8 cellular contexts compared by ENCODE assay signal in genomic region chr1:217482356-217483102, GRCh38.
A peak's percentile ranks its signal among the peaks of the same experiment; 100 is the strongest.
DNase-seq lines count a peak whose midpoint lies in the region; ATAC-seq and TF ChIP-seq lines count a peak whose summit lies in the region.

No MANE protein-coding gene starts in this region.

- intact Hi-C loops in activated T-helper 2 cell treated with anti-CD3 and anti-CD28 coated beads, Interferon-gamma antibody, Interleukin-2, Interleukin-4, amounts not matched to agents 10 μg/mL and 5 μg/mL and 100 μg/mL, durations not matched to agents 14 hours and 24 hours and 36 hours (cut with micrococcal nuclease), result loop anchor here (2.0 kb wide), 1 partner anchor 144 kb away; no protein-coding TSS in a partner anchor

- H3K4me1 ChIP-seq in effector memory CD4-positive, alpha-beta T cell (ENCODE audit: control insufficient read depth, insufficient read depth, low read length, poor library complexity, severe bottlenecking), result no peaks in the 10 kb centered on the region

- TF ChIP-seq CTCF in HL-60 (IDR thresholded peaks at IDR 0.05; ENCODE audit: insufficient read depth, low read length) (no peak), nephron progenitor cell (IDR thresholded peaks at IDR 0.05) (no peak)

- no peaks in the 10 kb centered on the region for H3K9me3 ChIP-seq in effector memory CD4-positive, alpha-beta T cell (ENCODE audit: control insufficient read depth, low read length)

- H3K4me1 Mint-ChIP-seq in activated T-helper 2 cell treated with anti-CD3 and anti-CD28 coated beads, Interferon-gamma antibody, Interleukin-2, Interleukin-4, amounts not matched to agents 10 μg/mL and 5 μg/mL and 100 μg/mL, durations not matched to agents 14 hours and 24 hours and 36 hours (ENCODE audit: low read depth), result peaks cover 29% of the 10 kb centered on the region
- no peaks in the 10 kb centered on the region for H3K4me1 Mint-ChIP-seq in nephron progenitor cell

- peak; percentile 80 for DNase-seq in EL
- peak; percentile 7 to 19 for DNase-seq in HL-60 (ENCODE audit: low read depth in 1 of 2, low spot score in 1 of 2)
- peak; percentile 38 for DNase-seq in activated T-helper 2 cell treated with anti-CD3 and anti-CD28 coated beads, Interferon-gamma antibody, Interleukin-2, Interleukin-4, amounts not matched to agents 10 μg/mL and 5 μg/mL and 100 μg/mL, durations not matched to agents 14 hours and 24 hours and 36 hours (ENCODE audit: low spot score)
- peak; percentile 77 for DNase-seq in renal cortical epithelial cell (ENCODE audit: low read depth)
- DNase-seq in nephron progenitor cell, result no peak
- no peak for DNase-seq in Ammon's horn (ENCODE audit: low spot score)
- DNase-seq in effector memory CD4-positive, alpha-beta T cell, result no peak

- peak; percentile 93 for ATAC-seq in GM21515 (IDR thresholded peaks at IDR 0.05; ENCODE audit: unreplicated experiment)

- H3K36me3 ChIP-seq in effector memory CD4-positive, alpha-beta T cell (ENCODE audit: control insufficient read depth, insufficient read depth, low read length), result no peaks in the 10 kb centered on the region

- peaks cover 31% of the 10 kb centered on the region for H3K36me3 Mint-ChIP-seq in activated T-helper 2 cell treated with anti-CD3 and anti-CD28 coated beads, Interferon-gamma antibody, Interleukin-2, Interleukin-4, amounts not matched to agents 10 μg/mL and 5 μg/mL and 100 μg/mL, durations not matched to agents 14 hours and 24 hours and 36 hours (ENCODE audit: low read depth)
- H3K36me3 Mint-ChIP-seq in nephron progenitor cell (ENCODE audit: low read depth), result peaks cover 23% of the 10 kb centered on the region

- H3K27ac ChIP-seq in HL-60 (replicated peaks), result no peak overlapping the region
- no peak overlapping the region for H3K27ac ChIP-seq in effector memory CD4-positive, alpha-beta T cell (ENCODE audit: insufficient read depth, low read length, poor library complexity, severe bottlenecking)

- no peaks in the 10 kb centered on the region for H3K27me3 ChIP-seq in HL-60 (ENCODE audit: insufficient read depth, poor library complexity, severe bottlenecking)
- H3K27me3 ChIP-seq in effector memory CD4-positive, alpha-beta T cell (replicated peaks; ENCODE audit: control insufficient read depth, insufficient read depth, low read length, poor library complexity, severe bottlenecking), result no peaks in the 10 kb centered on the region

- peak overlapping the region; percentile 59 for H3K27ac Mint-ChIP-seq in activated T-helper 2 cell treated with anti-CD3 and anti-CD28 coated beads, Interferon-gamma antibody, Interleukin-2, Interleukin-4, amounts not matched to agents 10 μg/mL and 5 μg/mL and 100 μg/mL, durations not matched to agents 14 hours and 24 hours and 36 hours
- no peak overlapping the region for H3K27ac Mint-ChIP-seq in nephron progenitor cell

- peaks cover 30% of the 10 kb centered on the region for H3K9me3 Mint-ChIP-seq in activated T-helper 2 cell treated with anti-CD3 and anti-CD28 coated beads, Interferon-gamma antibody, Interleukin-2, Interleukin-4, amounts not matched to agents 10 μg/mL and 5 μg/mL and 100 μg/mL, durations not matched to agents 14 hours and 24 hours and 36 hours
- H3K9me3 Mint-ChIP-seq in nephron progenitor cell, result peaks cover 3% of the 10 kb centered on the region

- H3K4me3 ChIP-seq in HL-60 (replicated peaks; ENCODE audit: insufficient read depth, low read length), result no peak overlapping the region
- no peak overlapping the region for H3K4me3 ChIP-seq in effector memory CD4-positive, alpha-beta T cell (ENCODE audit: insufficient read depth, low read depth, low read length, poor library complexity, severe bottlenecking)

- no peak overlapping the region for H3K4me3 Mint-ChIP-seq in activated T-helper 2 cell treated with anti-CD3 and anti-CD28 coated beads, Interferon-gamma antibody, Interleukin-2, Interleukin-4, amounts not matched to agents 10 μg/mL and 5 μg/mL and 100 μg/mL, durations not matched to agents 14 hours and 24 hours and 36 hours (ENCODE audit: low read depth)
- H3K4me3 Mint-ChIP-seq in nephron progenitor cell, result no peak overlapping the region

- no peaks in the 10 kb centered on the region for H3K27me3 Mint-ChIP-seq in activated T-helper 2 cell treated with anti-CD3 and anti-CD28 coated beads, Interferon-gamma antibody, Interleukin-2, Interleukin-4, amounts not matched to agents 10 μg/mL and 5 μg/mL and 100 μg/mL, durations not matched to agents 14 hours and 24 hours and 36 hours (ENCODE audit: low read depth)
- H3K27me3 Mint-ChIP-seq in nephron progenitor cell (ENCODE audit: low read depth, poor library complexity), result no peaks in the 10 kb centered on the region

Comparison
In these comparisons a context has a peak if more than half of its experiments do, and no peak if none do; other contexts are left out.
1. DNase-seq: peak in EL (single experiment), HL-60 (2 of 2), activated T-helper 2 cell treated with anti-CD3 and anti-CD28 coated beads, Interferon-gamma antibody, Interleukin-2, Interleukin-4, amounts not matched to agents 10 μg/mL and 5 μg/mL and 100 μg/mL, durations not matched to agents 14 hours and 24 hours and 36 hours (single experiment) and renal cortical epithelial cell (single experiment); none in nephron progenitor cell (single experiment), Ammon's horn (single experiment) and effector memory CD4-positive, alpha-beta T cell (0 of 3).